Comparison of ENCODE assay signal across 1 cellular context in genomic region chr7:101085000-101085948, GRCh38.
TF ChIP-seq lines count a peak whose summit lies in the region.

TRIM56 (plus strand) TSS chr7:101085481; CDS start chr7:101087313, 1,832 bp downstream.

TF ChIP-seq in HEK293, 187 proteins besides CTCF, POLR2A, EP300 and RAD21 (continued from another document and continues in another):
- TF ChIP-seq, protein P1, sequence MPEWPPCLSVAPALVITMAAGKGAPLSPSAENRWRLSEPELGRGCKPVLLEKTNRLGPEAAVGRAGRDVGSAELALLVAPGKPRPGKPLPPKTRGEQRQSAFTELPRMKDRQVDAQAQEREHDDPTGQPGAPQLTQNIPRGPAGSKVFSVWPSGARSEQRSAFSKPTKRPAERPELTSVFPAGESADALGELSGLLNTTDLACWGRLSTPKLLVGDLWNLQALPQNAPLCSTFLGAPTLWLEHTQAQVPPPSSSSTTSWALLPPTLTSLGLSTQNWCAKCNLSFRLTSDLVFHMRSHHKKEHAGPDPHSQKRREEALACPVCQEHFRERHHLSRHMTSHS (tag by site-specific recombination; IDR thresholded peaks at IDR 0.05): no peak
- TF ChIP-seq ZNF280C (tag by site-specific recombination; IDR thresholded peaks at IDR 0.05) (no peak), KLF16 (tag by site-specific recombination; IDR thresholded peaks at IDR 0.05) (peak; percentile 86), MYNN (tag by site-specific recombination; IDR thresholded peaks at IDR 0.05; ENCODE audit: borderline replicate concordance) (no peak), OVOL3 (tag by site-specific recombination; IDR thresholded peaks at IDR 0.05) (no peak), ZNF2 (tag by site-specific recombination; IDR thresholded peaks at IDR 0.05) (peak; percentile 61; the same call in 1 of the 2 replicates), ZNF391 (tag by site-specific recombination; IDR thresholded peaks at IDR 0.05; ENCODE audit: borderline replicate concordance, low read depth) (no peak), ZFHX2 (tag by site-specific recombination; conservative IDR thresholded peaks at IDR 0.05) (peak; percentile 74), ZNF366 (tag by site-specific recombination; conservative IDR thresholded peaks at IDR 0.05) (peak; percentile 92), KLF7 (tag by site-specific recombination; IDR thresholded peaks at IDR 0.05; ENCODE audit: borderline replicate concordance) (peak; percentile 16; the same call in 1 of the 2 replicates), ZNF133 (tag by site-specific recombination; IDR thresholded peaks at IDR 0.05) (no peak), KLF9 (tag by site-specific recombination; IDR thresholded peaks at IDR 0.05; ENCODE audit: low read depth) (peak; percentile 73), ZNF23 (tag by site-specific recombination; IDR thresholded peaks at IDR 0.05; ENCODE audit: borderline replicate concordance) (no peak), ZNF792 (tag by site-specific recombination; IDR thresholded peaks at IDR 0.05) (peak; percentile 92), ZNF169 (tag by site-specific recombination; IDR thresholded peaks at IDR 0.05) (no peak), ZBTB26 (tag by site-specific recombination; optimal IDR thresholded peaks at IDR 0.05) (no peak), ZSCAN23 (tag by site-specific recombination; IDR thresholded peaks at IDR 0.05) (peak; percentile 41; the same call in 1 of the 2 replicates), ZNF221 (tag by site-specific recombination; IDR thresholded peaks at IDR 0.05; ENCODE audit: borderline replicate concordance) (no peak), ZNF202 (tag by site-specific recombination; IDR thresholded peaks at IDR 0.05; ENCODE audit: borderline replicate concordance) (no peak), MZF1 (tag by site-specific recombination; IDR thresholded peaks at IDR 0.05; ENCODE audit: borderline replicate concordance) (no peak), ZBTB44 (tag by site-specific recombination; IDR thresholded peaks at IDR 0.05) (no peak), YY1 (tag by site-specific recombination; IDR thresholded peaks at IDR 0.05) (no peak), PRDM4 (tag by site-specific recombination; IDR thresholded peaks at IDR 0.05) (no peak), ZNF747 (tag by site-specific recombination; IDR thresholded peaks at IDR 0.05) (no peak), ZNF16 (tag by site-specific recombination; IDR thresholded peaks at IDR 0.05; ENCODE audit: low read depth) (no peak), WT1 (tag by site-specific recombination; IDR thresholded peaks at IDR 0.05) (peak; percentile 70), ZNF558 (tag by site-specific recombination; IDR thresholded peaks at IDR 0.05) (no peak), HOXC10 (CRISPR knock-in tag; IDR thresholded peaks at IDR 0.05) (no peak), ZNF624 (tag by site-specific recombination; IDR thresholded peaks at IDR 0.05) (no peak), IKZF3 (tag by site-specific recombination; IDR thresholded peaks at IDR 0.05) (no peak; the same call in 1 of the 2 replicates), ZEB2 (tag by site-specific recombination; IDR thresholded peaks at IDR 0.05) (peak; percentile 65; the same call in 1 of the 2 replicates), KLF10 (tag by site-specific recombination; IDR thresholded peaks at IDR 0.05) (no peak), ZNF10 (tag by site-specific recombination; IDR thresholded peaks at IDR 0.05) (0 out of 2 replicates have a peak, but pooled peaks have one; percentile 7), ZNF211 (tag by site-specific recombination; IDR thresholded peaks at IDR 0.05; ENCODE audit: low read depth) (no peak), HOXA7 (CRISPR knock-in tag; IDR thresholded peaks at IDR 0.05; ENCODE audit: borderline replicate concordance) (no peak), ZNF398 (tag by site-specific recombination; IDR thresholded peaks at IDR 0.05) (peak; percentile 99), ZBTB10 (tag by site-specific recombination; IDR thresholded peaks at IDR 0.05) (no peak), SP2 (tag by site-specific recombination; IDR thresholded peaks at IDR 0.05) (peak; percentile 79), YY2 (tag by site-specific recombination; IDR thresholded peaks at IDR 0.05) (0 out of 2 replicates have a peak, but pooled peaks have one; percentile 9), ZNF626 (tag by site-specific recombination; IDR thresholded peaks at IDR 0.05) (no peak)
- TF ChIP-seq, protein P2, sequence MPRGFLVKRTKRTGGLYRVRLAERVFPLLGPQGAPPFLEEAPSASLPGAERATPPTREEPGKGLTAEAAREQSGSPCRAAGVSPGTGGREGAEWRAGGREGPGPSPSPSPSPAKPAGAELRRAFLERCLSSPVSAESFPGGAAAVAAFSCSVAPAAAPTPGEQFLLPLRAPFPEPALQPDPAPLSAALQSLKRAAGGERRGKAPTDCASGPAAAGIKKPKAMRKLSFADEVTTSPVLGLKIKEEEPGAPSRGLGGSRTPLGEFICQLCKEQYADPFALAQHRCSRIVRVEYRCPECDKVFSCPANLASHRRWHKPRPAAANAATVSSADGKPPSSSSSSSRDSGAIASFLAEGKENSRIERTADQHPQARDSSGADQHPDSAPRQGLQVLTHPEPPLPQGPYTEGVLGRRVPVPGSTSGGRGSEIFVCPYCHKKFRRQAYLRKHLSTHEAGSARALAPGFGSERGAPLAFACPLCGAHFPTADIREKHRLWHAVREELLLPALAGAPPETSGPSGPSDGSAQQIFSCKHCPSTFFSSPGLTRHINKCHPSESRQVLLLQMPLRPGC (tag by site-specific recombination; IDR thresholded peaks at IDR 0.05): peak; percentile 14; the same call in 1 of the 2 replicates
- TF ChIP-seq, protein P3, sequence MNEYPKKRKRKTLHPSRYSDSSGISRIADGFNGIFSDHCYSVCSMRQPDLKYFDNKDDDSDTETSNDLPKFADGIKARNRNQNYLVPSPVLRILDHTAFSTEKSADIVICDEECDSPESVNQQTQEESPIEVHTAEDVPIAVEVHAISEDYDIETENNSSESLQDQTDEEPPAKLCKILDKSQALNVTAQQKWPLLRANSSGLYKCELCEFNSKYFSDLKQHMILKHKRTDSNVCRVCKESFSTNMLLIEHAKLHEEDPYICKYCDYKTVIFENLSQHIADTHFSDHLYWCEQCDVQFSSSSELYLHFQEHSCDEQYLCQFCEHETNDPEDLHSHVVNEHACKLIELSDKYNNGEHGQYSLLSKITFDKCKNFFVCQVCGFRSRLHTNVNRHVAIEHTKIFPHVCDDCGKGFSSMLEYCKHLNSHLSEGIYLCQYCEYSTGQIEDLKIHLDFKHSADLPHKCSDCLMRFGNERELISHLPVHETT (tag by site-specific recombination; IDR thresholded peaks at IDR 0.05): peak; percentile 72; the same call in 1 of the 2 replicates
- TF ChIP-seq, protein P4, sequence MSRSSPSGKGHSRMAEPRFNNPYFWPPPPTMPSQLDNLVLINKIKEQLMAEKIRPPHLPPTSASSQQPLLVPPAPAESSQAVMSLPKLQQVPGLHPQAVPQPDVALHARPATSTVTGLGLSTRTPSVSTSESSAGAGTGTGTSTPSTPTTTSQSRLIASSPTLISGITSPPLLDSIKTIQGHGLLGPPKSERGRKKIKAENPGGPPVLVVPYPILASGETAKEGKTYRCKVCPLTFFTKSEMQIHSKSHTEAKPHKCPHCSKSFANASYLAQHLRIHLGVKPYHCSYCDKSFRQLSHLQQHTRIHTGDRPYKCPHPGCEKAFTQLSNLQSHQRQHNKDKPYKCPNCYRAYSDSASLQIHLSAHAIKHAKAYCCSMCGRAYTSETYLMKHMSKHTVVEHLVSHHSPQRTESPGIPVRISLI (tag by site-specific recombination; IDR thresholded peaks at IDR 0.05): no peak
- TF ChIP-seq, protein P5, sequence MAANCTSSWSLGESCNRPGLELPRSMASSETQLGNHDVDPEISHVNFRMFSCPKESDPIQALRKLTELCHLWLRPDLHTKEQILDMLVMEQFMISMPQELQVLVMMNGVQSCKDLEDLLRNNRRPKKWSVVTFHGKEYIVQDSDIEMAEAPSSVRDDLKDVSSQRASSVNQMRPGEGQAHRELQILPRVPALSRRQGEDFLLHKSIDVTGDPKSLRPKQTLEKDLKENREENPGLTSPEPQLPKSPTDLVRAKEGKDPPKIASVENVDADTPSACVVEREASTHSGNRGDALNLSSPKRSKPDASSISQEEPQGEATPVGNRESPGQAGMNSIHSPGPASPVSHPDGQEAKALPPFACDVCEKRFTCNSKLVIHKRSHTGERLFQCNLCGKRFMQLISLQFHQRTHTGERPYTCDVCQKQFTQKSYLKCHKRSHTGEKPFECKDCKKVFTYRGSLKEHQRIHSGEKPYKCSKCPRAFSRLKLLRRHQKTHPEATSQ (tag by site-specific recombination; IDR thresholded peaks at IDR 0.05): peak; percentile 71; the same call in 1 of the 2 replicates
